14 cellular contexts compared by ENCODE assay signal in the genomic region with DNA sequence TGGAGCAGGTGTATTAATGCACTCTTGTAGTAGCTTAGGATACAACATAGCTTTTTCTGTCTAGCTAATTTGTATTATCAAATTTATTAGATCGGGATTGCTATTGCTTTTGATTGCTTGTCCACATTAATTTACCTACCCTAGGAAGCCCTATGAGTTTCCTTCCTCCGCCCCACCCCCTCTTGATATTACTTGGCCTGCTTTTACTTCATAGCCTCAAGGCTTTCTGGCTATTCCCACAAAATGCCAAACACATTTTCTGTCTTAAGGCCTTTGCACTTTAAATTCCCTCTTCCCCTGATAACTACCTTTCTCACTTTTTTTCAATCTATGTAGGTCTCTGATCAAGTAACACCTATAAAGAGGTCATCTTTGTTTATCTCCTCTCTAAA.
A peak's percentile ranks its signal among the peaks of the same experiment; 100 is the strongest.
DNase-seq lines count a peak whose midpoint lies in the region; ATAC-seq and TF ChIP-seq lines count a peak whose summit lies in the region.
"Had no signal": no experiment of that assay in that cellular context is flagged by ENCODE, and none has a peak within 500 bp of the region (broad histone marks: within the 10 kb centered on the region; RNA-seq: fewer than 3 reads in every experiment).

No MANE protein-coding gene starts in this region.

- H3K4me3 Mint-ChIP-seq in activated CD4-positive, alpha-beta T cell treated with anti-CD3 and anti-CD28 coated beads, Interleukin-2, amount 10 ng/mL, durations not matched to agents 7 days and 5 days, result peak overlapping the region; percentile 28
- no peak overlapping the region for H3K4me3 Mint-ChIP-seq in activated B cell treated with CpG ODN at 0.5 μM for 24 hours
- H3K4me3 Mint-ChIP-seq in natural killer cell, result peak overlapping the region; percentile 47

- peak overlapping the region; percentile 96 for H3K9ac ChIP-seq in Loucy (ENCODE audit: low read depth, low read length, poor library complexity, severe bottlenecking)

- TF ChIP-seq CTCF in Loucy (conservative IDR thresholded peaks at IDR 0.05; ENCODE audit: low read length) (no peak), activated B cell treated with CpG ODN at 0.5 μM for 24 hours (IDR thresholded peaks at IDR 0.05) (no peak), natural killer cell (IDR thresholded peaks at IDR 0.05) (no peak)

- peak overlapping the region; percentile 6 for H3K27ac Mint-ChIP-seq in activated CD4-positive, alpha-beta T cell treated with anti-CD3 and anti-CD28 coated beads, Interleukin-2, amount 10 ng/mL, durations not matched to agents 7 days and 5 days
- peak overlapping the region; percentile 30 for H3K27ac Mint-ChIP-seq in activated B cell treated with CpG ODN at 0.5 μM for 24 hours
- no peak overlapping the region for H3K27ac Mint-ChIP-seq in natural killer cell

- peak overlapping the region; percentile 90 for H3K4me2 ChIP-seq in Loucy (ENCODE audit: low read depth, low read length, poor library complexity, severe bottlenecking)

- no peaks in the 10 kb centered on the region for H3K9me2 ChIP-seq in Loucy (replicated peaks; ENCODE audit: low read depth, low read length)

- H3K4me1 ChIP-seq in Loucy (ENCODE audit: insufficient read depth, low read length, poor library complexity, severe bottlenecking), result peaks cover 35% of the 10 kb centered on the region

- no peaks in the 10 kb centered on the region for H3K36me3 ChIP-seq in Loucy (ENCODE audit: insufficient read depth, low read length)
- H3K36me3 ChIP-seq: thoracic aorta had no signal

- H3K79me2 ChIP-seq in Loucy (ENCODE audit: insufficient read depth, low read length), result peaks cover 23% of the 10 kb centered on the region

- peak overlapping the region; percentile 91 for H3K4me3 ChIP-seq in Loucy (ENCODE audit: low read length, poor library complexity, severe bottlenecking)

- intact Hi-C loops in activated B cell treated with CpG ODN at 0.5 μM for 24 hours (cut with micrococcal nuclease) (loop anchor here (5.0 kb wide), 3 partner anchors 596 to 1046 kb away; a partner anchor contains a TSS), natural killer cell (cut with micrococcal nuclease) (loop anchor here (5.0 kb wide), 4 partner anchors 659 to 991 kb away; a partner anchor contains a TSS)

- H2AFZ ChIP-seq in Loucy (ENCODE audit: low read length), result no peak overlapping the region

- CTCF ChIA-PET in activated CD4-positive, alpha-beta T cell treated with anti-CD3 and anti-CD28 coated beads, Interleukin-2, amount 10 ng/mL, durations not matched to agents 7 days and 5 days (lab: Charles Lee), result interaction anchor here (0.8 to 3.5 kb wide), 4 partner anchors 15 to 747 kb away, joined by 3 to 18 read pairs (median 4); a partner anchor contains a TSS
- CTCF ChIA-PET in activated B cell treated with CpG ODN at 0.5 μM for 24 hours (lab: Charles Lee), result interaction anchor here (2.0 kb wide), 1 partner anchor 21 kb away, joined by 9 read pairs; no protein-coding TSS in a partner anchor

- H3K9me3 Mint-ChIP-seq in activated CD4-positive, alpha-beta T cell treated with anti-CD3 and anti-CD28 coated beads, Interleukin-2, amount 10 ng/mL, durations not matched to agents 7 days and 5 days, result no peaks in the 10 kb centered on the region
- no peaks in the 10 kb centered on the region for H3K9me3 Mint-ChIP-seq in activated B cell treated with CpG ODN at 0.5 μM for 24 hours
- no peaks in the 10 kb centered on the region for H3K9me3 Mint-ChIP-seq in natural killer cell
- H3K9me3 Mint-ChIP-seq: activated naive CD4-positive, alpha-beta T cell treated with anti-CD3 and anti-CD28 coated beads, Interleukin-2, amount 50 U/mL, for 72 hours had no signal

- POLR2A ChIA-PET in activated CD4-positive, alpha-beta T cell treated with anti-CD3 and anti-CD28 coated beads, Interleukin-2, amount 10 ng/mL, durations not matched to agents 7 days and 5 days (lab: Charles Lee), result interaction anchor here (0.6 to 7.5 kb wide), 5 partner anchors 16 to 717 kb away, joined by 3 to 232 read pairs (median 28); a partner anchor contains a TSS
- POLR2A ChIA-PET in activated B cell treated with CpG ODN at 0.5 μM for 24 hours (lab: Charles Lee), result interaction anchor here (0.7 to 6.4 kb wide), 12 partner anchors 11 to 1023 kb away, joined by 3 to 510 read pairs (median 49); a partner anchor contains a TSS

- H3F3A ChIP-seq in Loucy (ENCODE audit: low read depth), result peaks cover 13% of the 10 kb centered on the region

- ATAC-seq in activated B cell treated with CpG ODN at 0.5 μM for 24 hours (ENCODE audit: low read depth) (no peak), natural killer cell (no peak)
- ATAC-seq: activated naive CD4-positive, alpha-beta T cell treated with anti-CD3 and anti-CD28 coated beads, Interleukin-2, amount 50 U/mL, for 72 hours; heart left ventricle had no signal

- H3K4me1 Mint-ChIP-seq in activated CD4-positive, alpha-beta T cell treated with anti-CD3 and anti-CD28 coated beads, Interleukin-2, amount 10 ng/mL, durations not matched to agents 7 days and 5 days, result peaks cover 24% of the 10 kb centered on the region
- peaks cover 13% of the 10 kb centered on the region for H3K4me1 Mint-ChIP-seq in activated B cell treated with CpG ODN at 0.5 μM for 24 hours
- H3K4me1 Mint-ChIP-seq in natural killer cell, result peaks cover 0 to 2% of the 10 kb centered on the region in 2 donors

- H3K36me3 Mint-ChIP-seq in activated CD4-positive, alpha-beta T cell treated with anti-CD3 and anti-CD28 coated beads, Interleukin-2, amount 10 ng/mL, durations not matched to agents 7 days and 5 days (ENCODE audit: low read depth), result peaks cover 10% of the 10 kb centered on the region
- H3K36me3 Mint-ChIP-seq in activated B cell treated with CpG ODN at 0.5 μM for 24 hours (ENCODE audit: low read depth), result peaks cover 2% of the 10 kb centered on the region
- no peaks in the 10 kb centered on the region for H3K36me3 Mint-ChIP-seq in natural killer cell
- H3K36me3 Mint-ChIP-seq: activated naive CD4-positive, alpha-beta T cell treated with anti-CD3 and anti-CD28 coated beads, Interleukin-2, amount 50 U/mL, for 72 hours had no signal

- no peaks in the 10 kb centered on the region for H3K9me3 ChIP-seq in Loucy (ENCODE audit: insufficient read depth, low read depth, low read length)
- H3K9me3 ChIP-seq: heart left ventricle, thoracic aorta had no signal

- no peak for DNase-seq in activated CD4-positive, alpha-beta T cell treated with anti-CD3 and anti-CD28 coated beads, Interleukin-2, amount 10 ng/mL, durations not matched to agents 7 days and 5 days
- DNase-seq in activated CD4-positive, alpha-beta T cell treated with anti-CD3 and anti-CD28 coated beads for 1 hour, result no peak
- DNase-seq in activated B cell treated with CpG ODN at 0.5 μM for 24 hours (no peak), natural killer cell (no peak), OCI-M1 (lab: John Stamatoyannopoulos, UW) (no peak)
- no peak for DNase-seq in stimulated activated CD4-positive, alpha-beta T cell treated with anti-CD3 and anti-CD28 coated beads, Interleukin-15, amount 100 ng/mL, for 24 hours
- DNase-seq in effector CD8-positive, alpha-beta T cell (lab: John Stamatoyannopoulos, UW), result no peak
- DNase-seq: heart left ventricle, NCI-H1105, NCI-H446 treated with DMSO at 0.1 percent for 48 hours, T-helper 9 cell had no signal

- no peaks in the 10 kb centered on the region for H4K20me1 ChIP-seq in Loucy (ENCODE audit: insufficient read depth, low read length, poor library complexity, severe bottlenecking)

- H3K27me3 Mint-ChIP-seq in activated CD4-positive, alpha-beta T cell treated with anti-CD3 and anti-CD28 coated beads, Interleukin-2, amount 10 ng/mL, durations not matched to agents 7 days and 5 days, result no peaks in the 10 kb centered on the region
- H3K27me3 Mint-ChIP-seq in activated B cell treated with CpG ODN at 0.5 μM for 24 hours, result no peaks in the 10 kb centered on the region
- H3K27me3 Mint-ChIP-seq in natural killer cell (ENCODE audit: low read depth in 2 of 2), result no peaks in the 10 kb centered on the region

- no peaks in the 10 kb centered on the region for H3K27me3 ChIP-seq in Loucy (ENCODE audit: insufficient read depth, low read length, poor library complexity, severe bottlenecking)
- H3K27me3 ChIP-seq: heart left ventricle had no signal

Comparison
In these comparisons a context has a peak if more than half of its experiments do, and no peak if none do; other contexts are left out.
1. H3K27ac Mint-ChIP-seq: peak in activated CD4-positive, alpha-beta T cell treated with anti-CD3 and anti-CD28 coated beads, Interleukin-2, amount 10 ng/mL, durations not matched to agents 7 days and 5 days (single experiment) and activated B cell treated with CpG ODN at 0.5 μM for 24 hours (single experiment); none in natural killer cell (0 of 2).